In genomic region chr20:58506999-58507398, GRCh38 we compare ENCODE assay signal across 2 cellular contexts. TPM values are rescaled to one million over a fixed set of nuclear protein-coding genes. Genes with fewer than 3 reads are reported as not detected.
"Had no signal": no experiment of that assay in that cellular context is flagged by ENCODE, and none has a peak within 500 bp of the region (broad histone marks: within the 10 kb centered on the region; RNA-seq: fewer than 3 reads in every experiment).

No MANE protein-coding gene starts in this region.

RNA-seq across cellular contexts. Expression of gene APCDD1L, which starts 8.2 kb away (rescaled TPM):
- total RNA-seq: liver, mononuclear cell had no signal
